In genomic region chr3:179236676-179237301, GRCh38 we compare ENCODE assay signal across 11 cellular contexts.
A peak's percentile ranks its signal among the peaks of the same experiment; 100 is the strongest.
DNase-seq lines count a peak whose midpoint lies in the region; ATAC-seq, FAIRE-seq and TF ChIP-seq lines count a peak whose summit lies in the region.
"Had no signal": no experiment of that assay in that cellular context is flagged by ENCODE, and none has a peak within 500 bp of the region (broad histone marks: within the 10 kb centered on the region; RNA-seq: fewer than 3 reads in every experiment).

No MANE protein-coding gene starts in this region.

- FAIRE-seq in islet of Langerhans (lab: Jason Lieb, UNC): peak; percentile 41

- DNase-seq in NOMO-1 treated with DMSO at 0.1 percent for 48 hours (lab: John Stamatoyannopoulos, UW; ENCODE audit: unreplicated experiment): peak; percentile 54
- no peak for DNase-seq in NOMO-1 treated with dmso at 0.1 percent for 144 hours (lab: John Stamatoyannopoulos, UW; ENCODE audit: unreplicated experiment)
- no peak for DNase-seq in NCI-H446 (lab: John Stamatoyannopoulos, UW)
- no peak for DNase-seq in GM20000 (ENCODE audit: low spot score)
- no peak for DNase-seq in stimulated activated CD8-positive, alpha-beta memory T cell treated with anti-CD3 and anti-CD28 coated beads, Interleukin-4, amount 100 ng/mL, for 48 hours
- DNase-seq: caudate nucleus, heart left ventricle, PC-9 had no signal

- no peak for TF ChIP-seq CTCF in GM20000 (IDR thresholded peaks at IDR 0.05; ENCODE audit: extremely low read depth, missing control alignments)

- peak; percentile 84 for ATAC-seq in HG02623 (IDR thresholded peaks at IDR 0.05; ENCODE audit: unreplicated experiment)
- peak; percentile 79 for ATAC-seq in HG03571 (IDR thresholded peaks at IDR 0.05; ENCODE audit: unreplicated experiment)
